ENCODE assay signal across 8 cellular contexts in genomic region chr3:42601898-42602581, GRCh38. TPM values are rescaled to one million over a fixed set of nuclear protein-coding genes. Genes with fewer than 3 reads are reported as not detected.
DNase-seq lines count a peak whose midpoint lies in the region; ATAC-seq and TF ChIP-seq lines count a peak whose summit lies in the region.

No MANE protein-coding gene starts in this region.

- H3K27ac Mint-ChIP-seq in activated naive CD4-positive, alpha-beta T cell treated with anti-CD3 and anti-CD28 coated beads for 36 hours, result no peak overlapping the region

- peaks cover 23% of the 10 kb centered on the region for H3F3A ChIP-seq in SU-DHL-6 (ENCODE audit: insufficient read depth)

- no peak for DNase-seq in activated naive CD4-positive, alpha-beta T cell treated with anti-CD3 and anti-CD28 coated beads for 36 hours
- no peak for DNase-seq in activated naive CD4-positive, alpha-beta T cell (lab: John Stamatoyannopoulos, UW)
- no peak for DNase-seq in esophagus squamous epithelium (lab: John Stamatoyannopoulos, UW)
- DNase-seq in stimulated activated CD4-positive, alpha-beta T cell treated with anti-CD3 and anti-CD28 coated beads, Interleukin-4, amount 100 ng/mL, for 4 hours, result no peak

- H3K4me3 Mint-ChIP-seq in activated naive CD4-positive, alpha-beta T cell treated with anti-CD3 and anti-CD28 coated beads for 36 hours, result peak overlapping the region; percentile 96

- H3K9me2 ChIP-seq in SU-DHL-6 (replicated peaks; ENCODE audit: insufficient read depth, low read length), result no peaks in the 10 kb centered on the region

- H2AFZ ChIP-seq in SU-DHL-6 (ENCODE audit: low read depth, low read length, severe bottlenecking), result no peak overlapping the region

- intact Hi-C loops in activated naive CD4-positive, alpha-beta T cell treated with anti-CD3 and anti-CD28 coated beads for 36 hours (cut with micrococcal nuclease), result loop anchor here (5.0 to 10.0 kb wide), 3 partner anchors 640 to 1095 kb away; partner anchors contain the start of genes ANO10 and ULK4
- intact Hi-C loops in esophagus squamous epithelium (cut with DNase I), result no loop called here

- H3K79me2 ChIP-seq in SU-DHL-6 (ENCODE audit: insufficient read depth, low read length), result peaks cover 63% of the 10 kb centered on the region

- H3K27me3 ChIP-seq in SU-DHL-6 (ENCODE audit: low read length) (no peaks in the 10 kb centered on the region), esophagus squamous epithelium (no peaks in the 10 kb centered on the region)

- CTCF ChIA-PET in activated naive CD4-positive, alpha-beta T cell treated with anti-CD3 and anti-CD28 coated beads for 36 hours (lab: Charles Lee), result interaction anchor here (0.6 to 3.1 kb wide), 13 partner anchors 9 to 143 kb away, joined by 3 to 16 read pairs (median 4); partner anchors contain the start of gene SEC22C

- H3K9me3 ChIP-seq in SU-DHL-6 (ENCODE audit: insufficient read depth, low read length), result no peaks in the 10 kb centered on the region
- no peaks in the 10 kb centered on the region for H3K9me3 ChIP-seq in esophagus squamous epithelium

- H4K20me1 ChIP-seq in SU-DHL-6 (ENCODE audit: low read depth, low read length), result peaks cover 23% of the 10 kb centered on the region; the same call in 1 of the 2 replicates

- H3K36me3 Mint-ChIP-seq in activated naive CD4-positive, alpha-beta T cell treated with anti-CD3 and anti-CD28 coated beads for 36 hours (ENCODE audit: low read depth), result peaks cover 22% of the 10 kb centered on the region

- H3K4me2 ChIP-seq in SU-DHL-6 (ENCODE audit: low read depth, low read length, poor library complexity, severe bottlenecking), result peak overlapping the region; percentile 93

- H3K9ac ChIP-seq in SU-DHL-6 (ENCODE audit: low read length), result peak overlapping the region; percentile 87

- H3K36me3 ChIP-seq in SU-DHL-6 (ENCODE audit: low read length) (peaks cover 14% of the 10 kb centered on the region; the same call in 1 of the 2 replicates), esophagus squamous epithelium (peaks cover 0 to 5% (median 0%) of the 10 kb centered on the region in 3 donors)

- H3K27me3 Mint-ChIP-seq in activated naive CD4-positive, alpha-beta T cell treated with anti-CD3 and anti-CD28 coated beads for 36 hours (ENCODE audit: low read depth), result no peaks in the 10 kb centered on the region

- 22 to 25% methylated on average over 9 of the region's 9 CpGs for WGBS in esophagus squamous epithelium, 2 donors

- H3K4me3 ChIP-seq in SU-DHL-6 (ENCODE audit: insufficient read depth, low read length, poor library complexity, severe bottlenecking), result peak overlapping the region; percentile 81
- H3K4me3 ChIP-seq in esophagus squamous epithelium, result peak overlapping the region; percentile 72 to 99 (median 95)
- H3K4me3 ChIP-seq in skin epidermis, result peak overlapping the region in 6 of 7 experiments; percentile 64 to 85 (median 80)

- H3K9me3 Mint-ChIP-seq in activated naive CD4-positive, alpha-beta T cell treated with anti-CD3 and anti-CD28 coated beads for 36 hours, result peaks cover 5% of the 10 kb centered on the region

- peak overlapping the region; percentile 92 for H3K27ac ChIP-seq in SU-DHL-6 (ENCODE audit: low read depth, low read length)
- peak overlapping the region; percentile 38 to 100 (median 99) for H3K27ac ChIP-seq in esophagus squamous epithelium
- peak overlapping the region in 14 of 21 experiments; percentile 91 to 98 (median 95) for H3K27ac ChIP-seq in skin epidermis

- no peak for TF ChIP-seq POLR2A in esophagus squamous epithelium (IDR thresholded peaks at IDR 0.05)

- no peak for TF ChIP-seq CTCF in SU-DHL-6 (IDR thresholded peaks at IDR 0.05; ENCODE audit: insufficient read depth, low read length, poor library complexity, severe bottlenecking)
- peak in 2 of 6 experiments; percentile 24 to 37 for TF ChIP-seq CTCF in esophagus squamous epithelium (IDR thresholded peaks at IDR 0.05)

- ATAC-seq in GM21528 (IDR thresholded peaks at IDR 0.05; ENCODE audit: low FRiP score, unreplicated experiment) (no peak), HG03442 (IDR thresholded peaks at IDR 0.05; ENCODE audit: unreplicated experiment) (no peak)

- H3K4me1 ChIP-seq in esophagus squamous epithelium, result peaks cover 10 to 69% (median 35%) of the 10 kb centered on the region in 3 donors

- peaks cover 37% of the 10 kb centered on the region for H3K4me1 Mint-ChIP-seq in activated naive CD4-positive, alpha-beta T cell treated with anti-CD3 and anti-CD28 coated beads for 36 hours (ENCODE audit: low read depth)

RNA-seq across cellular contexts. Expression of gene NKTR, which starts 1.6 kb away (rescaled TPM):
- total RNA-seq in activated naive CD4-positive, alpha-beta T cell treated with anti-CD3 and anti-CD28 coated beads for 36 hours, result 10 to 100 TPM; 62.1 to 65.9 TPM
- 100 to 1,000 TPM in 1 of 4 donors, 10 to 100 TPM in 3; 18.0 to 112 (median 50.7) TPM for total RNA-seq in esophagus squamous epithelium

RNA-seq across cellular contexts. Expression of gene SS18L2, which starts 11.4 kb away (rescaled TPM):
- 10 to 100 TPM; 38.8 to 39.1 TPM for total RNA-seq in activated naive CD4-positive, alpha-beta T cell treated with anti-CD3 and anti-CD28 coated beads for 36 hours
- total RNA-seq in esophagus squamous epithelium, result 10 to 100 TPM; 11.4 to 23.5 (median 20.5) TPM

RNA-seq across cellular contexts. Expression of gene SEC22C, which starts 20.3 kb away (rescaled TPM):
- total RNA-seq in activated naive CD4-positive, alpha-beta T cell treated with anti-CD3 and anti-CD28 coated beads for 36 hours, result 10 to 100 TPM; 41.2 to 45.9 TPM
- 10 to 100 TPM in 3 of 4 donors, 1 to 10 TPM in 1; 8.8 to 38.5 (median 26.2) TPM for total RNA-seq in esophagus squamous epithelium

RNA-seq across cellular contexts. Expression of gene ZBTB47, which starts 51.5 kb away (rescaled TPM):
- total RNA-seq in activated naive CD4-positive, alpha-beta T cell treated with anti-CD3 and anti-CD28 coated beads for 36 hours, result 1 to 10 TPM in 1 of 2 experiments, under 1 TPM in 1; 0.55 to 1.0 TPM
- total RNA-seq in esophagus squamous epithelium, result 10 to 100 TPM in 2 of 4 donors, 1 to 10 TPM in 2; 5.0 to 34.3 (median 10.3) TPM
